In genomic region chr3:77546246-77546645, GRCh38 we compare ENCODE assay signal across 33 cellular contexts.
"Had no signal": no experiment of that assay in that cellular context is flagged by ENCODE, and none has a peak within 500 bp of the region (broad histone marks: within the 10 kb centered on the region; RNA-seq: fewer than 3 reads in every experiment).

No MANE protein-coding gene starts in this region.

- DNase-seq: Kasumi-1, MG63, MV-4-11, NCI-H1092, NCI-H1105, NCI-H1417 treated with DMSO at 0.1 percent for 48 hours, NCI-H1436 treated with DMSO at 0.1 percent for 48 hours, NCI-H1694 treated with DMSO at 0.1 percent for 48 hours, NCI-H187 treated with DMSO at 0.1 percent for 48 hours, NCI-H2029, NCI-H2081, NCI-H2171 treated with DMSO at 0.1 percent for 48 hours, NCI-H2227 treated with DMSO at 0.1 percent for 48 hours, NCI-H345, NCI-H446, NCI-H510A, NCI-H524, NCI-H526, NCI-H69, NCI-H748 treated with DMSO at 0.1 percent for 48 hours, NCI-H82, PC-9, SHP77, SIG-M5, SJCRH30, T-cell had no signal

- H3K4me1 ChIP-seq: SJCRH30 had no signal

- FAIRE-seq: RCC 7860 had no signal

- H3K27ac ChIP-seq: KMS-11, PC-9, RWPE1, SJCRH30, SK-N-MC had no signal

- ATAC-seq: Panc1, Right ventricle myocardium inferior, SK-N-SH treated with all-trans-retinoic acid at 6 μM for 48 hours, T-cell had no signal

- H2AFZ ChIP-seq: PC-9 had no signal

- H3K9me3 ChIP-seq: MG63, SJCRH30 had no signal

- H3K4me3 ChIP-seq: MG63, PC-9, SJCRH30, SK-N-MC had no signal

- H3K27me3 ChIP-seq: MG63, SJCRH30 had no signal

- H3K36me3 ChIP-seq: MG63, SJCRH30 had no signal

- H3K9ac ChIP-seq: KMS-11 had no signal

- H3K4me2 ChIP-seq: KMS-11, PC-9 had no signal
